17 cellular contexts compared by ENCODE assay signal in the genomic region with DNA sequence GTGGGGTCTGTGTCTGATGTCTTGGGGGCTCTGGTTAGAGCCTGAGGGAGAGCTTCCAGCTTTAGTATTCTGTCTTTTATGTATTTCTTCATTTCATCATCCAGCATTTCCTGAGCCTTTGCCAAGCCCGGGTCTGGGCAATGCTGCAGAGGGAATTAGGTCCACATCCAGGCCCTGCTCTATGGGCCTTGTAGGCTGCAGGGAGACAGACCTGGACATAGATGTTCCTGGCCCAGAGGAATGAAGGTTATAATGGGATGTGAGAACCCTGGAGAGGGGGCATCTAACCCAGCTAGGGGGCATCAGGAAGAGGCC. TPM values are rescaled to one million over a fixed set of nuclear protein-coding genes. Genes with fewer than 3 reads are reported as not detected.
DNase-seq lines count a peak whose midpoint lies in the region; ATAC-seq, FAIRE-seq and TF ChIP-seq lines count a peak whose summit lies in the region.
"Had no signal": no experiment of that assay in that cellular context is flagged by ENCODE, and none has a peak within 500 bp of the region (broad histone marks: within the 10 kb centered on the region; RNA-seq: fewer than 3 reads in every experiment).

No MANE protein-coding gene starts in this region.

- no peaks in the 10 kb centered on the region for H3K9me3 ChIP-seq in adipocyte (ENCODE audit: control insufficient read depth, low read length)
- H3K9me3 ChIP-seq in tibial nerve, result no peaks in the 10 kb centered on the region
- H3K9me3 ChIP-seq: Caco-2, SJSA1 had no signal

- H3K9ac ChIP-seq in adipocyte (ENCODE audit: low read length), result no peak overlapping the region

- H3K27ac ChIP-seq in tibial nerve, result peak overlapping the region in 2 of 4 donors; percentile 33 to 53
- H3K27ac ChIP-seq: 22Rv1, C4-2B, SJSA1 had no signal

- ATAC-seq in GM18498 (IDR thresholded peaks at IDR 0.05; ENCODE audit: unreplicated experiment), result no peak

- TF ChIP-seq CTCF in glutamatergic neuron (IDR thresholded peaks at IDR 0.05; ENCODE audit: partially characterized antibody, unreplicated experiment) (no peak), tibial nerve (IDR thresholded peaks at IDR 0.05) (no peak)

- peaks cover 13% of the 10 kb centered on the region for H3K9me3 Mint-ChIP-seq in glutamatergic neuron (ENCODE audit: unreplicated experiment)
- no peaks in the 10 kb centered on the region for H3K9me3 Mint-ChIP-seq in activated CD4-positive, alpha-beta T cell treated with anti-CD3 and anti-CD28 coated beads, Interleukin-2, amount 10 ng/mL, durations not matched to agents 7 days and 5 days

- H3K36me3 Mint-ChIP-seq in glutamatergic neuron (ENCODE audit: unreplicated experiment), result no peaks in the 10 kb centered on the region
- H3K36me3 Mint-ChIP-seq in activated CD4-positive, alpha-beta T cell treated with anti-CD3 and anti-CD28 coated beads, Interleukin-2, amount 10 ng/mL, durations not matched to agents 7 days and 5 days (ENCODE audit: low read depth), result no peaks in the 10 kb centered on the region

- H3K4me1 ChIP-seq in adipocyte (ENCODE audit: control insufficient read depth, insufficient read depth, low read length) (peaks cover 25% of the 10 kb centered on the region), tibial nerve (peaks cover 0 to 72% (median 18%) of the 10 kb centered on the region in 4 donors)
- H3K4me1 ChIP-seq: Caco-2 had no signal

- no peak for TF ChIP-seq POLR2A in tibial nerve (IDR thresholded peaks at IDR 0.05)

- peaks cover 4% of the 10 kb centered on the region for H3K36me3 ChIP-seq in adipocyte (ENCODE audit: control insufficient read depth, insufficient read depth, low read length, severe bottlenecking)
- peaks cover 0 to 16% (median 0%) of the 10 kb centered on the region in 3 donors for H3K36me3 ChIP-seq in tibial nerve
- H3K36me3 ChIP-seq: SJSA1 had no signal

- peak; percentile 82 for DNase-seq in DMS 273 (lab: John Stamatoyannopoulos, UW; ENCODE audit: unreplicated experiment)
- no peak for DNase-seq in DMS 273 treated with DMSO at 0.1 percent for 48 hours (lab: John Stamatoyannopoulos, UW)
- DNase-seq in adipocyte (ENCODE audit: low read depth), result peak; percentile 78
- DNase-seq in glutamatergic neuron, result no peak
- DNase-seq in tibial nerve (ENCODE audit: low spot score in 2 of 2), result peak; percentile 29 to 40
- DNase-seq in HTR-8/SVneo (ENCODE audit: insufficient read length, low spot score), result no peak
- no peak for DNase-seq in activated CD4-positive, alpha-beta T cell treated with anti-CD3 and anti-CD28 coated beads, Interleukin-2, amount 10 ng/mL, durations not matched to agents 7 days and 5 days
- DNase-seq: Caco-2, DND-41, GF-D8, KG1, NCI-H1092 had no signal

- TF ChIP-seq EP300 in tibial nerve (IDR thresholded peaks at IDR 0.05), result no peak

- peaks cover 33% of the 10 kb centered on the region for H3K4me1 Mint-ChIP-seq in glutamatergic neuron (ENCODE audit: low read depth, unreplicated experiment)
- H3K4me1 Mint-ChIP-seq in activated CD4-positive, alpha-beta T cell treated with anti-CD3 and anti-CD28 coated beads, Interleukin-2, amount 10 ng/mL, durations not matched to agents 7 days and 5 days, result peaks cover 12% of the 10 kb centered on the region

- peaks cover 3% of the 10 kb centered on the region for H3K27me3 Mint-ChIP-seq in glutamatergic neuron (ENCODE audit: unreplicated experiment)
- no peaks in the 10 kb centered on the region for H3K27me3 Mint-ChIP-seq in activated CD4-positive, alpha-beta T cell treated with anti-CD3 and anti-CD28 coated beads, Interleukin-2, amount 10 ng/mL, durations not matched to agents 7 days and 5 days

- H3K27me3 ChIP-seq in adipocyte (replicated peaks; ENCODE audit: control insufficient read depth, insufficient read depth, low read length) (no peaks in the 10 kb centered on the region), tibial nerve (no peaks in the 10 kb centered on the region)
- H3K27me3 ChIP-seq: SJSA1 had no signal

- H3K27ac Mint-ChIP-seq in glutamatergic neuron (ENCODE audit: unreplicated experiment), result peak overlapping the region; percentile 92
- no peak overlapping the region for H3K27ac Mint-ChIP-seq in activated CD4-positive, alpha-beta T cell treated with anti-CD3 and anti-CD28 coated beads, Interleukin-2, amount 10 ng/mL, durations not matched to agents 7 days and 5 days

- FAIRE-seq in HTR-8/SVneo (lab: Jason Lieb, UNC), result no peak

- POLR2A ChIA-PET in activated CD4-positive, alpha-beta T cell treated with anti-CD3 and anti-CD28 coated beads, Interleukin-2, amount 10 ng/mL, durations not matched to agents 7 days and 5 days (lab: Charles Lee), result no interaction called here

- peak overlapping the region; percentile 65 for H3K4me3 Mint-ChIP-seq in glutamatergic neuron (ENCODE audit: unreplicated experiment)
- no peak overlapping the region for H3K4me3 Mint-ChIP-seq in activated CD4-positive, alpha-beta T cell treated with anti-CD3 and anti-CD28 coated beads, Interleukin-2, amount 10 ng/mL, durations not matched to agents 7 days and 5 days

- CTCF ChIA-PET in activated CD4-positive, alpha-beta T cell treated with anti-CD3 and anti-CD28 coated beads, Interleukin-2, amount 10 ng/mL, durations not matched to agents 7 days and 5 days (lab: Charles Lee), result interaction anchor here (1.0 kb wide), 1 partner anchor 198 kb away, joined by 3 read pairs; a partner anchor contains a TSS

- no peak overlapping the region for H3K4me3 ChIP-seq in adipocyte (ENCODE audit: low read length)
- no peak overlapping the region for H3K4me3 ChIP-seq in tibial nerve
- H3K4me3 ChIP-seq: SJSA1 had no signal

- WGBS in tibial nerve, 2 donors, result 5 to 8% methylated on average over 1 of the region's 1 CpG

RNA-seq across cellular contexts. Expression of a gene that starts 5.0 kb away (rescaled TPM):
- total RNA-seq in glutamatergic neuron (ENCODE audit: unreplicated experiment) (72.8 TPM), tibial nerve (10 to 100 TPM; 17.9 to 33.3 (median 22.4) TPM)
- total RNA-seq in activated CD4-positive, alpha-beta T cell treated with anti-CD3 and anti-CD28 coated beads, Interleukin-2, amount 10 ng/mL, durations not matched to agents 7 days and 5 days, result 1 to 10 TPM; 3.3 to 3.7 TPM

RNA-seq across cellular contexts. Expression of a gene that starts 17.4 kb away (rescaled TPM):
- 24.7 TPM for total RNA-seq in glutamatergic neuron (ENCODE audit: unreplicated experiment)
- under 1 TPM in 1 of 4 donors, not detected in 3; 0.20 TPM for total RNA-seq in tibial nerve
- not detected for total RNA-seq in activated CD4-positive, alpha-beta T cell treated with anti-CD3 and anti-CD28 coated beads, Interleukin-2, amount 10 ng/mL, durations not matched to agents 7 days and 5 days
- total RNA-seq: MCF 10A, SJSA1 had no signal

RNA-seq across cellular contexts. Expression of a gene that starts 28.1 kb away (rescaled TPM):
- total RNA-seq in glutamatergic neuron (ENCODE audit: unreplicated experiment), result 199 TPM
- 1 to 10 TPM; 3.8 to 9.0 (median 8.1) TPM for total RNA-seq in tibial nerve
- total RNA-seq in activated CD4-positive, alpha-beta T cell treated with anti-CD3 and anti-CD28 coated beads, Interleukin-2, amount 10 ng/mL, durations not matched to agents 7 days and 5 days, result 10 to 100 TPM; 43.5 to 46.6 TPM

RNA-seq across cellular contexts. Expression of a gene that starts 28.5 kb away (rescaled TPM):
- total RNA-seq in glutamatergic neuron (ENCODE audit: unreplicated experiment), result 1.6 TPM
- total RNA-seq in tibial nerve, result under 1 TPM in 2 of 4 donors, not detected in 2; 0.30 to 0.44 TPM
- under 1 TPM; 0.54 to 0.62 TPM for total RNA-seq in activated CD4-positive, alpha-beta T cell treated with anti-CD3 and anti-CD28 coated beads, Interleukin-2, amount 10 ng/mL, durations not matched to agents 7 days and 5 days

RNA-seq across cellular contexts. Expression of a gene that starts 59.6 kb away (rescaled TPM):
- total RNA-seq in glutamatergic neuron (ENCODE audit: unreplicated experiment) (2.8 TPM), tibial nerve (1 to 10 TPM in 1 of 4 donors, not detected in 3; 5.0 TPM)
- not detected for total RNA-seq in activated CD4-positive, alpha-beta T cell treated with anti-CD3 and anti-CD28 coated beads, Interleukin-2, amount 10 ng/mL, durations not matched to agents 7 days and 5 days
- total RNA-seq: SJSA1 had no signal

Comparison
In these comparisons a context has a peak if more than half of its experiments do, and no peak if none do; other contexts are left out.
1. DNase-seq: peak in DMS 273 (single experiment), adipocyte (single experiment) and tibial nerve (2 of 2); none in DMS 273 treated with DMSO at 0.1 percent for 48 hours (single experiment), glutamatergic neuron (single experiment), HTR-8/SVneo (single experiment) and activated CD4-positive, alpha-beta T cell treated with anti-CD3 and anti-CD28 coated beads, Interleukin-2, amount 10 ng/mL, durations not matched to agents 7 days and 5 days (single experiment).
2. RNA of a gene that starts 5.0 kb away (total RNA-seq): 72.8 TPM in glutamatergic neuron (single experiment) and 17.9 to 33.3 TPM in tibial nerve; 3.3 to 3.7 TPM in activated CD4-positive, alpha-beta T cell treated with anti-CD3 and anti-CD28 coated beads, Interleukin-2, amount 10 ng/mL, durations not matched to agents 7 days and 5 days; every median in the first group is over 4 times any median in the second.
3. RNA of a gene that starts 17.4 kb away (total RNA-seq): 24.7 TPM in glutamatergic neuron (single experiment); not detected in activated CD4-positive, alpha-beta T cell treated with anti-CD3 and anti-CD28 coated beads, Interleukin-2, amount 10 ng/mL, durations not matched to agents 7 days and 5 days and 0.20 TPM in tibial nerve; every median in the first group is over 10 times any median in the second.
4. RNA of a gene that starts 28.1 kb away (total RNA-seq): 199 TPM in glutamatergic neuron (single experiment) and 43.5 to 46.6 TPM in activated CD4-positive, alpha-beta T cell treated with anti-CD3 and anti-CD28 coated beads, Interleukin-2, amount 10 ng/mL, durations not matched to agents 7 days and 5 days; 3.8 to 9.0 TPM in tibial nerve; every median in the first group is over 4 times any median in the second.